8 cellular contexts compared by ENCODE assay signal in genomic region chr20:3000852-3001523, GRCh38. TPM values are rescaled to one million over a fixed set of nuclear protein-coding genes. Genes with fewer than 3 reads are reported as not detected.
A peak's percentile ranks its signal among the peaks of the same experiment; 100 is the strongest.
DNase-seq lines count a peak whose midpoint lies in the region; ATAC-seq, FAIRE-seq and TF ChIP-seq lines count a peak whose summit lies in the region.

No MANE protein-coding gene starts in this region.

- no peak overlapping the region for H3K4me3 Mint-ChIP-seq in neural crest cell

- peak overlapping the region; percentile 40; the same call in 1 of the 2 replicates for H3K4me2 ChIP-seq in KMS-11

- H3K9me3 Mint-ChIP-seq in neural crest cell, result no peaks in the 10 kb centered on the region

- H3K36me3 Mint-ChIP-seq in neural crest cell (ENCODE audit: low read depth), result peaks cover 4% of the 10 kb centered on the region

- H3K4me1 ChIP-seq in KMS-11 (ENCODE audit: low read depth, poor library complexity, severe bottlenecking), result peaks cover 5% of the 10 kb centered on the region

- no peaks in the 10 kb centered on the region for H3K4me1 Mint-ChIP-seq in neural crest cell

- H3K27ac Mint-ChIP-seq in neural crest cell (ENCODE audit: unreplicated experiment), result no peak overlapping the region

- FAIRE-seq in G401.6 (lab: Jason Lieb, UNC) (peak; percentile 98), RCC 7860 (lab: Jason Lieb, UNC) (peak; percentile 79)

- H3K27me3 ChIP-seq in KMS-11 (ENCODE audit: insufficient read depth, low read depth), result no peaks in the 10 kb centered on the region

- no peaks in the 10 kb centered on the region for H3K27me3 Mint-ChIP-seq in neural crest cell (ENCODE audit: low read depth)

- peak; percentile 78 for ATAC-seq in esophagus mucosa
- ATAC-seq in HG02759 (IDR thresholded peaks at IDR 0.05; ENCODE audit: unreplicated experiment), result no peak

- TF ChIP-seq CTCF in KMS-11 (conservative IDR thresholded peaks at IDR 0.05; ENCODE audit: low read depth, low read length) (peak; percentile 64), neural crest cell (conservative IDR thresholded peaks at IDR 0.05) (peak; percentile 78)

- no peaks in the 10 kb centered on the region for H3K36me3 ChIP-seq in KMS-11 (ENCODE audit: insufficient read depth)

- no peak overlapping the region for H2AFZ ChIP-seq in KMS-11 (ENCODE audit: low read depth)

- no peaks in the 10 kb centered on the region for H3K79me2 ChIP-seq in KMS-11 (ENCODE audit: insufficient read depth, low read depth)

- H3K4me3 ChIP-seq in KMS-11 (IDR thresholded peaks at IDR 0.05; ENCODE audit: insufficient read depth, low read depth, low read length), result no peak overlapping the region

- H4K20me1 ChIP-seq in KMS-11 (ENCODE audit: insufficient read depth), result no peaks in the 10 kb centered on the region

- H3K27ac ChIP-seq in KMS-11, result no peak overlapping the region

- H3K9ac ChIP-seq in KMS-11, result no peak overlapping the region

- DNase-seq in RCC 7860 (ENCODE audit: low spot score) (peak; percentile 49), neural crest cell (ENCODE audit: low read depth, low spot score) (no peak), UCSD-AML1 (lab: John Stamatoyannopoulos, UW; ENCODE audit: unreplicated experiment) (no peak)
- no peak for DNase-seq in activated effector memory CD4-positive, alpha-beta T cell treated with anti-CD3 and anti-CD28 coated beads, Interleukin-2, amount 50 U/mL, for 16 hours

RNA-seq across cellular contexts. Expression of gene GNRH2, which starts 42.4 kb away (rescaled TPM):
- total RNA-seq in esophagus mucosa (not detected), neural crest cell (1.3 and 2.4 TPM in 2 replicates)

RNA-seq across cellular contexts. Expression of gene MRPS26, which starts 44.9 kb away (rescaled TPM):
- total RNA-seq in esophagus mucosa, result 36.5 TPM
- 77.9 and 80.7 TPM in 2 replicates for total RNA-seq in neural crest cell
